Comparison of ENCODE assay signal across 1 cellular context in genomic region chr16:29815032-29815721, GRCh38.
TF ChIP-seq lines count a peak whose summit lies in the region.

No MANE protein-coding gene starts in this region.

TF ChIP-seq in IMR-90, 13 proteins besides CTCF, POLR2A, EP300 and RAD21 (continued from another document):
- no peak for TF ChIP-seq CEBPB (IDR thresholded peaks at IDR 0.05; ENCODE audit: low read depth, low read length)
